In the genomic region with DNA sequence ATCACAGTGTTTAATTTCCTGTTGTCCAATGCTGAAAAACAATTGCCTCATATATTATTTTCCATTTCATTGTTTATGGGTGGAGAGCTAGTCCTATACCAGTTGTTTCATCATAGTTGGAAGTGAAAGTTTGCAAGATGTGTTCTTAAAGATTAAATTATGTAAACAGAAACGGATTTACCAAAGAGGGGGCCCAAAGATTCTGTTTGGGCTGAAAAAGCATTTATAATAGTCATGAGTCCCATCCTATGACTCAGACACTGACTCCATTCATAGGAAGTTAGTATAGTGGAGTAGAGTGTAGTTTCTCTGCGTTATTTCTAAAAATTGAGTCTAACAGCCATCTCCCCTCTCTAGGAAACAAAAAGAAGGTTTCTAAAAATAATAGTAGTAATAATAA, we compare ENCODE assay signal across 2 cellular contexts.
TF ChIP-seq lines count a peak whose summit lies in the region.

No MANE protein-coding gene starts in this region.

TF ChIP-seq in IMR-90, 13 proteins besides CTCF, POLR2A, EP300 and RAD21:
- 0 out of 2 replicates have a peak, but pooled peaks have one; percentile 2 for TF ChIP-seq MAFK (IDR thresholded peaks at IDR 0.05; ENCODE audit: low read depth, low read length)
- TF ChIP-seq, protein P1, sequence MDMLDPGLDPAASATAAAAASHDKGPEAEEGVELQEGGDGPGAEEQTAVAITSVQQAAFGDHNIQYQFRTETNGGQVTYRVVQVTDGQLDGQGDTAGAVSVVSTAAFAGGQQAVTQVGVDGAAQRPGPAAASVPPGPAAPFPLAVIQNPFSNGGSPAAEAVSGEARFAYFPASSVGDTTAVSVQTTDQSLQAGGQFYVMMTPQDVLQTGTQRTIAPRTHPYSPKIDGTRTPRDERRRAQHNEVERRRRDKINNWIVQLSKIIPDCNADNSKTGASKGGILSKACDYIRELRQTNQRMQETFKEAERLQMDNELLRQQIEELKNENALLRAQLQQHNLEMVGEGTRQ (IDR thresholded peaks at IDR 0.05; ENCODE audit: low read depth, low read length), result no peak
- peak; percentile 83 for TF ChIP-seq CEBPB (IDR thresholded peaks at IDR 0.05; ENCODE audit: low read depth, low read length)
- no peak for TF ChIP-seq RCOR1 (IDR thresholded peaks at IDR 0.05; ENCODE audit: insufficient replicate concordance, low read length)
- TF ChIP-seq NFE2L2 (IDR thresholded peaks at IDR 0.05; ENCODE audit: low read depth, low read length), result no peak
- TF ChIP-seq FOS (IDR thresholded peaks at IDR 0.05; ENCODE audit: low read depth, low read length), result peak; percentile 82

TF ChIP-seq in SK-N-SH, 30 proteins besides CTCF, POLR2A, EP300 and RAD21:
- TF ChIP-seq FOSL2 (IDR thresholded peaks at IDR 0.05; ENCODE audit: borderline replicate concordance, low read depth), result peak; percentile 78
- peak; percentile 61 for TF ChIP-seq JUND (IDR thresholded peaks at IDR 0.05)
- TF ChIP-seq, protein P2, sequence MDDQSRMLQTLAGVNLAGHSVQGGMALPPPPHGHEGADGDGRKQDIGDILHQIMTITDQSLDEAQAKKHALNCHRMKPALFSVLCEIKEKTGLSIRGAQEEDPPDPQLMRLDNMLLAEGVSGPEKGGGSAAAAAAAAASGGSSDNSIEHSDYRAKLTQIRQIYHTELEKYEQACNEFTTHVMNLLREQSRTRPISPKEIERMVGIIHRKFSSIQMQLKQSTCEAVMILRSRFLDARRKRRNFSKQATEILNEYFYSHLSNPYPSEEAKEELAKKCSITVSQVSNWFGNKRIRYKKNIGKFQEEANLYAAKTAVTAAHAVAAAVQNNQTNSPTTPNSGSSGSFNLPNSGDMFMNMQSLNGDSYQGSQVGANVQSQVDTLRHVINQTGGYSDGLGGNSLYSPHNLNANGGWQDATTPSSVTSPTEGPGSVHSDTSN (IDR thresholded peaks at IDR 0.05), result peak; percentile 59
- no peak; the same call in 1 of the 2 replicates for TF ChIP-seq NFIC (IDR thresholded peaks at IDR 0.05; ENCODE audit: borderline replicate concordance)
- 0 out of 2 replicates have a peak, but pooled peaks have one; percentile 29 for TF ChIP-seq TCF12 (IDR thresholded peaks at IDR 0.05)
